In the genomic region with DNA sequence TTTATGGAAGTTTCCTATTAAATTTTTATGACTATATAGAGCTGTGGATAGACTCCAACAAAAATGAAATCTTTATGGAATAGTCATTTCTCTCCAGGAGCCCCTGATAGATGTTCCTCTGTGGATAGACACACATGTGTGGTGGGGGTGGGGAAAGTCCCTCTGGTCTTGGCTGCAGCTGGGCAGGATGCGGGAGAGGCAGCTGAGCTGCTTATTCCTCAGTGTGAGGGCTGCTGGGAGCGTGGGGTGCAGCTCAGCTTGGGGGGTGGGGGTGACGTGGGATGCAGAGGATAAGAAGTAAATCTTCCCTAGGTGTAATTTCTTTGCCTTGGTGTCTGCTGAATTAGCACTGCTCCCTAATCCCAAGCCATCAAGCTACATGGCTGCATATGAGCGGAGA, we compare ENCODE assay signal across 8 cellular contexts.
DNase-seq lines count a peak whose midpoint lies in the region; ATAC-seq and TF ChIP-seq lines count a peak whose summit lies in the region.
"Not testable (repeated sequence)": the region's sequence is repeated elsewhere in the genome, so short reads cannot be mapped to it uniquely, and the experiment has no call there.

No MANE protein-coding gene starts in this region.

- H3K27me3 Mint-ChIP-seq in activated T-cell treated with anti-CD3 and anti-CD28 coated beads, Interleukin-2, amount 50 U/mL, for 72 hours (ENCODE audit: low read depth); stimulated activated naive B cell treated with anti-CD40 and anti-IgM and Interleukin-4, amounts not matched to agents 10 μg/mL and 1 μg/mL and 100 μg/mL, for 72 hours: not testable (repeated sequence)

- H3K4me1 ChIP-seq in SJCRH30, result not testable (repeated sequence)

- H3K4me3 Mint-ChIP-seq in activated T-cell treated with anti-CD3 and anti-CD28 coated beads, Interleukin-2, amount 50 U/mL, for 72 hours; stimulated activated naive B cell treated with anti-CD40 and anti-IgM and Interleukin-4, amounts not matched to agents 10 μg/mL and 1 μg/mL and 100 μg/mL, for 72 hours: not testable (repeated sequence)

- not testable (repeated sequence) for TF ChIP-seq CTCF in fibroblast of mammary gland (conservative IDR thresholded peaks at IDR 0.05; ENCODE audit: control insufficient read depth, insufficient read depth, low read depth, low read length)

- H3K9me3 ChIP-seq in SJCRH30 (replicated peaks), result not testable (repeated sequence)

- not testable (repeated sequence) for H3K27ac ChIP-seq in SJCRH30

- H3K9me3 Mint-ChIP-seq in activated T-cell treated with anti-CD3 and anti-CD28 coated beads, Interleukin-2, amount 50 U/mL, for 72 hours; activated naive CD4-positive, alpha-beta T cell treated with anti-CD3 and anti-CD28 coated beads, Interleukin-2, amount 50 U/mL, for 72 hours; stimulated activated naive B cell treated with anti-CD40 and anti-IgM and Interleukin-4, amounts not matched to agents 10 μg/mL and 1 μg/mL and 100 μg/mL, for 72 hours: not testable (repeated sequence)

- DNase-seq in SJCRH30 (peak; percentile 20 to 25), fibroblast of mammary gland (ENCODE audit: low read depth) (peak; percentile 27)
- DNase-seq in activated CD4-positive, alpha-beta T cell treated with anti-CD3 and anti-CD28 coated beads, Interleukin-2, amount 50 U/mL, for 48 hours, result peak; percentile 63 to 70
- not testable (repeated sequence) for DNase-seq in activated T-cell treated with anti-CD3 and anti-CD28 coated beads, Interleukin-2, amount 50 U/mL, for 72 hours; activated naive CD4-positive, alpha-beta T cell treated with anti-CD3 and anti-CD28 coated beads, Interleukin-2, amount 50 U/mL, for 72 hours (ENCODE audit: low spot score in 2 of 2); stimulated activated naive B cell treated with anti-CD40 and anti-IgM and Interleukin-4, amounts not matched to agents 10 μg/mL and 1 μg/mL and 100 μg/mL, for 72 hours
- peak; percentile 64 for DNase-seq in stimulated activated CD4-positive, alpha-beta T cell treated with anti-CD3 and anti-CD28 coated beads, Interleukin-15, amount 100 ng/mL, for 24 hours
- peak; percentile 26 to 44 for DNase-seq in stimulated activated CD4-positive, alpha-beta T cell treated with anti-CD3 and anti-CD28 coated beads, Interleukin-4, amount 100 ng/mL, for 4 hours

- H3K27ac Mint-ChIP-seq in activated T-cell treated with anti-CD3 and anti-CD28 coated beads, Interleukin-2, amount 50 U/mL, for 72 hours; activated naive CD4-positive, alpha-beta T cell treated with anti-CD3 and anti-CD28 coated beads, Interleukin-2, amount 50 U/mL, for 72 hours; stimulated activated naive B cell treated with anti-CD40 and anti-IgM and Interleukin-4, amounts not matched to agents 10 μg/mL and 1 μg/mL and 100 μg/mL, for 72 hours: not testable (repeated sequence)

- H3K4me1 Mint-ChIP-seq in activated T-cell treated with anti-CD3 and anti-CD28 coated beads, Interleukin-2, amount 50 U/mL, for 72 hours (ENCODE audit: low read depth); stimulated activated naive B cell treated with anti-CD40 and anti-IgM and Interleukin-4, amounts not matched to agents 10 μg/mL and 1 μg/mL and 100 μg/mL, for 72 hours: not testable (repeated sequence)

- H3K36me3 Mint-ChIP-seq in activated T-cell treated with anti-CD3 and anti-CD28 coated beads, Interleukin-2, amount 50 U/mL, for 72 hours (ENCODE audit: insufficient read depth in 2 of 2); activated naive CD4-positive, alpha-beta T cell treated with anti-CD3 and anti-CD28 coated beads, Interleukin-2, amount 50 U/mL, for 72 hours; stimulated activated naive B cell treated with anti-CD40 and anti-IgM and Interleukin-4, amounts not matched to agents 10 μg/mL and 1 μg/mL and 100 μg/mL, for 72 hours: not testable (repeated sequence)

- H3K27me3 ChIP-seq in SJCRH30, result not testable (repeated sequence)

- H3K36me3 ChIP-seq in SJCRH30, result not testable (repeated sequence)

- peak; percentile 32 to 54 for ATAC-seq in activated T-cell treated with anti-CD3 and anti-CD28 coated beads, Interleukin-2, amount 50 U/mL, for 72 hours (replicated peaks in 1 of 2)
- peak; percentile 29 to 68 for ATAC-seq in activated naive CD4-positive, alpha-beta T cell treated with anti-CD3 and anti-CD28 coated beads, Interleukin-2, amount 50 U/mL, for 72 hours
- ATAC-seq in stimulated activated naive B cell treated with anti-CD40 and anti-IgM and Interleukin-4, amounts not matched to agents 10 μg/mL and 1 μg/mL and 100 μg/mL, for 72 hours (replicated peaks), result peak; percentile 29 to 36

- not testable (repeated sequence) for H3K4me3 ChIP-seq in SJCRH30; fibroblast of mammary gland (ENCODE audit: control insufficient read depth, low read depth, low read length)
